Comparison of ENCODE assay signal across 1 cellular context in the genomic region with DNA sequence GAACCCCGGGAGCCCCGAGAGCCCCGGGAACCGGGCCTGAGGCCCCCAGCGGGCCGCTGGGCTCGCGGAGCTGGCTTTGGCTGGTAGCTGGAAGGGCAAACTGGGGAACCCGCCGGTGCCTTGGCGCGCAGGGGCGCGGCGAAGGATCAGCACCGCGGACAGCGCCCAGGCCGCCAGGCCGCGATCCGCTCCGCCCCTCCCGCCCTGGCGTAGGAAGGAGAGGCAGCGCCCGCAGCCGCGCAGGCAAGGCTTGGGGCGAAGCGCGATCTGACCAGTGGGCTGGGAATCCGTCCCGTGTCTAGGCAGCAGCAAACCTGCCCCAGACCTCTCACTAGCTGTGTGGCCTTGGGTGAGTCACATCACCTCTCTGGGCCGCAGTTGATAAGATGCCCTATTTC.
TF ChIP-seq lines count a peak whose summit lies in the region.

No MANE protein-coding gene starts in this region.

TF ChIP-seq in A549, 52 proteins besides CTCF, POLR2A, EP300 and RAD21 (continued from another document):
- no peak for TF ChIP-seq HEYL (CRISPR knock-in tag; IDR thresholded peaks at IDR 0.05)
